ENCODE assay signal across 18 cellular contexts in genomic region chr5:1314564-1314982, GRCh38. TPM values are rescaled to one million over a fixed set of nuclear protein-coding genes. Genes with fewer than 3 reads are reported as not detected.
A peak's percentile ranks its signal among the peaks of the same experiment; 100 is the strongest.
DNase-seq lines count a peak whose midpoint lies in the region; ATAC-seq and TF ChIP-seq lines count a peak whose summit lies in the region.
"Had no signal": no experiment of that assay in that cellular context is flagged by ENCODE, and none has a peak within 500 bp of the region (broad histone marks: within the 10 kb centered on the region; RNA-seq: fewer than 3 reads in every experiment).

No MANE protein-coding gene starts in this region.

- H4K20me1 ChIP-seq in KMS-11 (ENCODE audit: insufficient read depth): no peaks in the 10 kb centered on the region

- peaks cover 16% of the 10 kb centered on the region for H3K27me3 Mint-ChIP-seq in activated CD8-positive, alpha-beta T cell treated with anti-CD3 and anti-CD28 coated beads, Interleukin-2, amount 10 ng/mL, durations not matched to agents 7 days and 5 days (ENCODE audit: low read depth)
- no peaks in the 10 kb centered on the region for H3K27me3 Mint-ChIP-seq in activated CD8-positive, alpha-beta T cell treated with anti-CD3 and anti-CD28 coated beads for 36 hours
- peaks cover 6% of the 10 kb centered on the region for H3K27me3 Mint-ChIP-seq in chondrocyte (ENCODE audit: low read depth)

- intact Hi-C loops in activated CD8-positive, alpha-beta T cell treated with anti-CD3 and anti-CD28 coated beads for 36 hours (cut with micrococcal nuclease): no loop called here
- intact Hi-C loops in stomach (cut with DNase I; ENCODE audit: low total_unique reads) (no loop called here), colonic mucosa (cut with DNase I) (no loop called here)

- peaks cover 6% of the 10 kb centered on the region for H3K9me3 Mint-ChIP-seq in activated CD8-positive, alpha-beta T cell treated with anti-CD3 and anti-CD28 coated beads, Interleukin-2, amount 10 ng/mL, durations not matched to agents 7 days and 5 days (ENCODE audit: insufficient read depth)
- H3K9me3 Mint-ChIP-seq in activated CD8-positive, alpha-beta T cell treated with anti-CD3 and anti-CD28 coated beads for 36 hours: peaks cover 10% of the 10 kb centered on the region
- H3K9me3 Mint-ChIP-seq in chondrocyte (ENCODE audit: low read depth): peaks cover 12% of the 10 kb centered on the region

- H3K4me3 Mint-ChIP-seq in activated CD8-positive, alpha-beta T cell treated with anti-CD3 and anti-CD28 coated beads, Interleukin-2, amount 10 ng/mL, durations not matched to agents 7 days and 5 days: peak overlapping the region; percentile 16
- H3K4me3 Mint-ChIP-seq in activated CD8-positive, alpha-beta T cell treated with anti-CD3 and anti-CD28 coated beads for 36 hours: no peak overlapping the region
- no peak overlapping the region for H3K4me3 Mint-ChIP-seq in chondrocyte (ENCODE audit: unreplicated experiment)
- H3K4me3 Mint-ChIP-seq: nephron progenitor cell had no signal

- peaks cover 94% of the 10 kb centered on the region for H3K4me1 ChIP-seq in KMS-11 (ENCODE audit: low read depth, poor library complexity, severe bottlenecking)
- peaks cover 19 to 41% (median 34%) of the 10 kb centered on the region in 4 donors for H3K4me1 ChIP-seq in stomach
- H3K4me1 ChIP-seq in colonic mucosa: peaks cover 18% of the 10 kb centered on the region

- no peak for TF ChIP-seq EP300 in stomach (IDR thresholded peaks at IDR 0.05)

- TF ChIP-seq CTCF in activated CD8-positive, alpha-beta T cell treated with anti-CD3 and anti-CD28 coated beads for 36 hours (IDR thresholded peaks at IDR 0.05): no peak
- TF ChIP-seq CTCF in KMS-11 (conservative IDR thresholded peaks at IDR 0.05; ENCODE audit: low read depth, low read length) (no peak), chondrocyte (IDR thresholded peaks at IDR 0.05) (no peak), stomach (IDR thresholded peaks at IDR 0.05) (no peak), colonic mucosa (IDR thresholded peaks at IDR 0.05) (no peak)

- peak overlapping the region; percentile 85 for H3K4me2 ChIP-seq in KMS-11

- no peak for DNase-seq in activated CD8-positive, alpha-beta T cell treated with anti-CD3 and anti-CD28 coated beads, Interleukin-2, amount 10 ng/mL, durations not matched to agents 7 days and 5 days
- DNase-seq in activated CD8-positive, alpha-beta T cell treated with anti-CD3 and anti-CD28 coated beads for 36 hours: no peak
- DNase-seq in chondrocyte (ENCODE audit: low spot score): peak; percentile 76
- peak; percentile 19 for DNase-seq in stomach
- no peak for DNase-seq in colonic mucosa
- DNase-seq in RKO (ENCODE audit: low spot score): no peak
- DNase-seq: activated CD4-positive, CD25-positive, alpha-beta regulatory T cell; DMS153; HCEC 1CT; left ventricle myocardium inferior; NCI-H1105 treated with DMSO at 0.1 percent for 48 hours; NCI-H2227 treated with DMSO at 0.1 percent for 48 hours; stimulated activated CD4-positive, alpha-beta T cell treated with anti-CD3 and anti-CD28 coated beads, Interleukin-4, amount 100 ng/mL, for 24 hours had no signal

- WGBS in stomach, 5 donors: 90 to 95% (median 95%) methylated on average over 11 to 13 of the region's 13 CpGs

- no peak overlapping the region for H3K4me3 ChIP-seq in KMS-11 (IDR thresholded peaks at IDR 0.05; ENCODE audit: insufficient read depth, low read depth, low read length)
- no peak overlapping the region for H3K4me3 ChIP-seq in stomach
- no peak overlapping the region for H3K4me3 ChIP-seq in colonic mucosa
- H3K4me3 ChIP-seq: left ventricle myocardium inferior, right lobe of liver had no signal

- H3K27ac Mint-ChIP-seq in activated CD8-positive, alpha-beta T cell treated with anti-CD3 and anti-CD28 coated beads, Interleukin-2, amount 10 ng/mL, durations not matched to agents 7 days and 5 days: peak overlapping the region; percentile 20
- no peak overlapping the region for H3K27ac Mint-ChIP-seq in activated CD8-positive, alpha-beta T cell treated with anti-CD3 and anti-CD28 coated beads for 36 hours
- H3K27ac Mint-ChIP-seq in chondrocyte (ENCODE audit: unreplicated experiment): no peak overlapping the region
- H3K27ac Mint-ChIP-seq: nephron progenitor cell had no signal

- H3K36me3 ChIP-seq in KMS-11 (ENCODE audit: insufficient read depth) (peaks cover 4% of the 10 kb centered on the region; the same call in 1 of the 2 replicates), stomach (peaks cover 15 to 28% (median 25%) of the 10 kb centered on the region in 4 donors), colonic mucosa (no peaks in the 10 kb centered on the region)

- H3K9ac ChIP-seq in KMS-11 (peak overlapping the region; percentile 94), colonic mucosa (ENCODE audit: low read depth in 2 of 2, low read length in 2 of 2) (no peak overlapping the region)

- H3K4me1 Mint-ChIP-seq in activated CD8-positive, alpha-beta T cell treated with anti-CD3 and anti-CD28 coated beads, Interleukin-2, amount 10 ng/mL, durations not matched to agents 7 days and 5 days (ENCODE audit: low read depth): peaks cover 61% of the 10 kb centered on the region
- H3K4me1 Mint-ChIP-seq in activated CD8-positive, alpha-beta T cell treated with anti-CD3 and anti-CD28 coated beads for 36 hours (ENCODE audit: low read depth): peaks cover 67% of the 10 kb centered on the region
- H3K4me1 Mint-ChIP-seq in chondrocyte (ENCODE audit: low read depth): no peaks in the 10 kb centered on the region

- no peak for ATAC-seq in activated CD8-positive, alpha-beta T cell treated with anti-CD3 and anti-CD28 coated beads, Interleukin-2, amount 10 ng/mL, durations not matched to agents 7 days and 5 days
- no peak for ATAC-seq in activated CD8-positive, alpha-beta T cell treated with anti-CD3 and anti-CD28 coated beads for 36 hours
- ATAC-seq in GM21381 (IDR thresholded peaks at IDR 0.05; ENCODE audit: unreplicated experiment): no peak

- no peaks in the 10 kb centered on the region for H3K27me3 ChIP-seq in KMS-11 (ENCODE audit: insufficient read depth, low read depth)
- peaks cover 0 to 11% (median 0%) of the 10 kb centered on the region in 3 donors for H3K27me3 ChIP-seq in stomach
- no peaks in the 10 kb centered on the region for H3K27me3 ChIP-seq in colonic mucosa
- H3K27me3 ChIP-seq: right lobe of liver had no signal

- H3K9me3 ChIP-seq in stomach: peaks cover 0 to 4% (median 2%) of the 10 kb centered on the region in 4 donors
- no peaks in the 10 kb centered on the region for H3K9me3 ChIP-seq in colonic mucosa
- H3K9me3 ChIP-seq: left ventricle myocardium inferior, right lobe of liver had no signal

- CTCF ChIA-PET in activated CD8-positive, alpha-beta T cell treated with anti-CD3 and anti-CD28 coated beads, Interleukin-2, amount 10 ng/mL, durations not matched to agents 7 days and 5 days (lab: Charles Lee): interaction anchor here (1.8 kb wide), 1 partner anchor 330 kb away, joined by 6 read pairs; no protein-coding TSS in a partner anchor
- CTCF ChIA-PET in activated CD8-positive, alpha-beta T cell treated with anti-CD3 and anti-CD28 coated beads for 36 hours (lab: Charles Lee): no interaction called here

- POLR2A ChIA-PET in activated CD8-positive, alpha-beta T cell treated with anti-CD3 and anti-CD28 coated beads, Interleukin-2, amount 10 ng/mL, durations not matched to agents 7 days and 5 days (lab: Charles Lee): interaction anchor here (1.2 to 1.5 kb wide), 2 partner anchors 12 to 59 kb away, joined by 3 to 4 read pairs; no protein-coding TSS in a partner anchor
- POLR2A ChIA-PET in activated CD8-positive, alpha-beta T cell treated with anti-CD3 and anti-CD28 coated beads for 36 hours (lab: Charles Lee): interaction anchor here (1.2 to 2.3 kb wide), 3 partner anchors 14 to 32 kb away, joined by 3 to 9 read pairs (median 5); partner anchors contain the start of gene CLPTM1L

- peaks cover 20% of the 10 kb centered on the region; the same call in 1 of the 2 replicates for H3K79me2 ChIP-seq in KMS-11 (ENCODE audit: insufficient read depth, low read depth)

- peaks cover 37% of the 10 kb centered on the region for H3K36me3 Mint-ChIP-seq in activated CD8-positive, alpha-beta T cell treated with anti-CD3 and anti-CD28 coated beads, Interleukin-2, amount 10 ng/mL, durations not matched to agents 7 days and 5 days (ENCODE audit: low read depth)
- peaks cover 9% of the 10 kb centered on the region for H3K36me3 Mint-ChIP-seq in activated CD8-positive, alpha-beta T cell treated with anti-CD3 and anti-CD28 coated beads for 36 hours (ENCODE audit: low read depth)
- peaks cover 13% of the 10 kb centered on the region for H3K36me3 Mint-ChIP-seq in chondrocyte (ENCODE audit: low read depth)

- peak overlapping the region; percentile 100 for H3K27ac ChIP-seq in KMS-11
- peak overlapping the region in 4 of 5 donors; percentile 85 to 91 (median 88) for H3K27ac ChIP-seq in stomach
- no peak overlapping the region for H3K27ac ChIP-seq in colonic mucosa
- H3K27ac ChIP-seq: left ventricle myocardium inferior, right lobe of liver had no signal

- H2AFZ ChIP-seq in KMS-11 (ENCODE audit: low read depth): no peak overlapping the region

- no peak for TF ChIP-seq POLR2A in stomach (IDR thresholded peaks at IDR 0.05)

RNA-seq across cellular contexts. Expression of gene TERT, which starts 19.7 kb away (rescaled TPM):
- under 1 TPM; 0.29 to 0.44 TPM for total RNA-seq in activated CD8-positive, alpha-beta T cell treated with anti-CD3 and anti-CD28 coated beads, Interleukin-2, amount 10 ng/mL, durations not matched to agents 7 days and 5 days
- 10 to 100 TPM; 12.5 to 12.7 TPM for total RNA-seq in activated CD8-positive, alpha-beta T cell treated with anti-CD3 and anti-CD28 coated beads for 36 hours
- not detected in 3 replicates for total RNA-seq in chondrocyte
- total RNA-seq in stomach: 1 to 10 TPM in 1 of 5 donors, under 1 TPM in 1, not detected in 3; 0.37 to 4.0 TPM
- polyA plus RNA-seq in stomach: under 1 TPM in 2 of 3 donors, not detected in 1; 0.19 to 0.40 TPM
- 10 to 100 TPM in 1 of 2 donors, under 1 TPM in 1; 0.72 to 13.7 TPM for total RNA-seq in colonic mucosa
- total RNA-seq: left ventricle myocardium inferior, right lobe of liver had no signal
- polyA plus RNA-seq: AG04450 had no signal

RNA-seq across cellular contexts. Expression of gene CLPTM1L, which starts 30.3 kb away (rescaled TPM):
- total RNA-seq in activated CD8-positive, alpha-beta T cell treated with anti-CD3 and anti-CD28 coated beads, Interleukin-2, amount 10 ng/mL, durations not matched to agents 7 days and 5 days: 10 to 100 TPM; 80.0 to 83.8 TPM
- 10 to 100 TPM; 51.4 to 56.2 TPM for total RNA-seq in activated CD8-positive, alpha-beta T cell treated with anti-CD3 and anti-CD28 coated beads for 36 hours
- 75.8 to 108 TPM (median 81.6 TPM) in 3 replicates for total RNA-seq in chondrocyte
- total RNA-seq in stomach: 100 to 1,000 TPM in 4 of 5 donors, 10 to 100 TPM in 1; 90.6 to 202 (median 183) TPM
- 10 to 100 TPM; 60.8 to 72.3 (median 61.9) TPM for polyA plus RNA-seq in stomach
- 100 to 1,000 TPM in 1 of 2 donors, 10 to 100 TPM in 1; 80.1 to 138 TPM for total RNA-seq in colonic mucosa

Comparison
In these comparisons a context has a peak if more than half of its experiments do, and no peak if none do; other contexts are left out.
1. DNase-seq: peak in chondrocyte (single experiment) and stomach (single experiment); none in activated CD8-positive, alpha-beta T cell treated with anti-CD3 and anti-CD28 coated beads, Interleukin-2, amount 10 ng/mL, durations not matched to agents 7 days and 5 days (single experiment), activated CD8-positive, alpha-beta T cell treated with anti-CD3 and anti-CD28 coated beads for 36 hours (single experiment), colonic mucosa (single experiment) and RKO (single experiment).